ENCODE assay signal across 14 cellular contexts in genomic region chr12:58893421-58893986, GRCh38. TPM values are rescaled to one million over a fixed set of nuclear protein-coding genes. Genes with fewer than 3 reads are reported as not detected.
DNase-seq lines count a peak whose midpoint lies in the region; ATAC-seq and TF ChIP-seq lines count a peak whose summit lies in the region.
"Had no signal": no experiment of that assay in that cellular context is flagged by ENCODE, and none has a peak within 500 bp of the region (broad histone marks: within the 10 kb centered on the region; RNA-seq: fewer than 3 reads in every experiment).

No MANE protein-coding gene starts in this region.

- H3K27ac ChIP-seq in angular gyrus (ENCODE audit: low read depth, low read length): peak overlapping the region; percentile 37
- H3K27ac ChIP-seq: left ventricle myocardium inferior had no signal

- peak overlapping the region; percentile 50 to 73 (median 62) for H3K27ac Mint-ChIP-seq in nephron
- no peak overlapping the region for H3K27ac Mint-ChIP-seq in stimulated activated effector memory CD8-positive, alpha-beta T cell treated with anti-CD3 and anti-CD28 coated beads, Interleukin-12 subunit alpha, Interleukin-12 subunit beta, amount 100 ng/mL, for 72 hours

- H3K4me3 Mint-ChIP-seq in nephron: no peak overlapping the region
- H3K4me3 Mint-ChIP-seq in stimulated activated effector memory CD8-positive, alpha-beta T cell treated with anti-CD3 and anti-CD28 coated beads, Interleukin-12 subunit alpha, Interleukin-12 subunit beta, amount 100 ng/mL, for 72 hours: no peak overlapping the region

- H3K9me3 Mint-ChIP-seq in nephron: no peaks in the 10 kb centered on the region
- peaks cover 7% of the 10 kb centered on the region for H3K9me3 Mint-ChIP-seq in stimulated activated effector memory CD8-positive, alpha-beta T cell treated with anti-CD3 and anti-CD28 coated beads, Interleukin-12 subunit alpha, Interleukin-12 subunit beta, amount 100 ng/mL, for 72 hours

- H3K4me1 Mint-ChIP-seq in nephron: peaks cover 78% of the 10 kb centered on the region
- H3K4me1 Mint-ChIP-seq in stimulated activated effector memory CD8-positive, alpha-beta T cell treated with anti-CD3 and anti-CD28 coated beads, Interleukin-12 subunit alpha, Interleukin-12 subunit beta, amount 100 ng/mL, for 72 hours: no peaks in the 10 kb centered on the region

- no peak for TF ChIP-seq CTCF in AG09319 (IDR thresholded peaks at IDR 0.05; ENCODE audit: low read depth, low read length)
- no peak for TF ChIP-seq CTCF in nephron (IDR thresholded peaks at IDR 0.05; ENCODE audit: unreplicated experiment in 3 of 3)

- ATAC-seq in esophagus mucosa: peak; percentile 31
- ATAC-seq in GM18519 (IDR thresholded peaks at IDR 0.05; ENCODE audit: low FRiP score, unreplicated experiment): no peak
- no peak for ATAC-seq in stimulated activated effector memory CD8-positive, alpha-beta T cell treated with anti-CD3 and anti-CD28 coated beads, Interleukin-12 subunit alpha, Interleukin-12 subunit beta, amount 100 ng/mL, for 72 hours
- ATAC-seq: SK-N-SH treated with all-trans-retinoic acid at 6 μM for 48 hours had no signal

- peaks cover 75% of the 10 kb centered on the region for H3K36me3 Mint-ChIP-seq in nephron (ENCODE audit: low read depth)
- H3K36me3 Mint-ChIP-seq in stimulated activated effector memory CD8-positive, alpha-beta T cell treated with anti-CD3 and anti-CD28 coated beads, Interleukin-12 subunit alpha, Interleukin-12 subunit beta, amount 100 ng/mL, for 72 hours: no peaks in the 10 kb centered on the region

- no peaks in the 10 kb centered on the region for H3K27me3 Mint-ChIP-seq in nephron (ENCODE audit: low read depth)

- DNase-seq in AG09319 (ENCODE audit: extremely low read depth, low read depth) (peak; percentile 54), cerebellar nuclear complex (lab: John Stamatoyannopoulos, UW) (no peak), hippocampal formation (lab: John Stamatoyannopoulos, UW) (no peak)
- DNase-seq in stimulated activated effector memory CD8-positive, alpha-beta T cell treated with anti-CD3 and anti-CD28 coated beads, Interleukin-12 subunit alpha, Interleukin-12 subunit beta, amount 100 ng/mL, for 72 hours (ENCODE audit: low spot score in 2 of 2): no peak
- DNase-seq: 8988T; activated CD4-positive, alpha-beta T cell treated with anti-CD3 and anti-CD28 coated beads for 1 hour; left ventricle myocardium inferior; NCI-H1436 treated with DMSO at 0.1 percent for 48 hours; T1000 had no signal

RNA-seq across cellular contexts. Expression of gene LRIG3, which starts 26.8 kb away (rescaled TPM):
- 28.2 TPM for total RNA-seq in esophagus mucosa
